1 cellular context compared by ENCODE assay signal in the genomic region with DNA sequence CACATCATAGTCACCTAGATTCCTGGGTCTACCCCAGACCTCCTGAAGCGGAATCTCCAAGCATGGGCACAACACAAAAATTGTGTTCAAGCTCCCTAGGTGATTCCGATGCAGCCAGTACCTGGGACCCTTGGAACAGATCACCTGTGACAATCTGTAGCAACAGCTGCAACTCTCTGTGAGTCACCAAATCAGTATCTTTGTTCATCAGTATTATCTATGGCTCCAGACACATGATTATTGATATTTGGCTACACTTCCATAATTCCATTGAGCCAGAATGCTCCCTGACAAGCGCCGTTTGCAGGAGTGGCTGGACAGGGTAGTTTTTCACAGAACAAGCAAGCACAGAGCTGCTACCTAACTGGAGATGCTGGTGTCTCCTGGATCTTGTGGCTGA.
TF ChIP-seq lines count a peak whose summit lies in the region.

No MANE protein-coding gene starts in this region.

TF ChIP-seq in K562, 482 proteins besides CTCF, POLR2A, EP300 and RAD21 (continued from another document):
- TF ChIP-seq, protein P1, sequence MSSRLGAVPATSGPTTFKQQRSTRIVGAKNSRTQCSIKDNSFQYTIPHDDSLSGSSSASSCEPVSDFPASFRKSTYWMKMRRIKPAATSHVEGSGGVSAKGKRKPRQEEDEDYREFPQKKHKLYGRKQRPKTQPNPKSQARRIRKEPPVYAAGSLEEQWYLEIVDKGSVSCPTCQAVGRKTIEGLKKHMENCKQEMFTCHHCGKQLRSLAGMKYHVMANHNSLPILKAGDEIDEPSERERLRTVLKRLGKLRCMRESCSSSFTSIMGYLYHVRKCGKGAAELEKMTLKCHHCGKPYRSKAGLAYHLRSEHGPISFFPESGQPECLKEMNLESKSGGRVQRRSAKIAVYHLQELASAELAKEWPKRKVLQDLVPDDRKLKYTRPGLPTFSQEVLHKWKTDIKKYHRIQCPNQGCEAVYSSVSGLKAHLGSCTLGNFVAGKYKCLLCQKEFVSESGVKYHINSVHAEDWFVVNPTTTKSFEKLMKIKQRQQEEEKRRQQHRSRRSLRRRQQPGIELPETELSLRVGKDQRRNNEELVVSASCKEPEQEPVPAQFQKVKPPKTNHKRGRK (tag; IDR thresholded peaks at IDR 0.05), result no peak
- peak; percentile 48; the same call in 1 of the 2 replicates for TF ChIP-seq TAL1 (IDR thresholded peaks at IDR 0.05)
- TF ChIP-seq FOSL1 (tag; conservative IDR thresholded peaks at IDR 0.05), result peak; percentile 68
- TF ChIP-seq NONO (IDR thresholded peaks at IDR 0.05; ENCODE audit: low read depth in 2 of 2, low read length in 1 of 2), result no peak
- TF ChIP-seq ZZZ3 (IDR thresholded peaks at IDR 0.05), result no peak
- TF ChIP-seq TCF3 (CRISPR knock-in tag; IDR thresholded peaks at IDR 0.05), result 0 out of 2 replicates have a peak, but pooled peaks have one; percentile 7
- no peak for TF ChIP-seq OTX1 (CRISPR knock-in tag; IDR thresholded peaks at IDR 0.05)
- no peak for TF ChIP-seq PTRF (tag; IDR thresholded peaks at IDR 0.05)
- TF ChIP-seq CBFA2T3 (IDR thresholded peaks at IDR 0.05), result peak; percentile 63
- no peak for TF ChIP-seq HDAC2 (IDR thresholded peaks at IDR 0.05)
- TF ChIP-seq, protein P2, sequence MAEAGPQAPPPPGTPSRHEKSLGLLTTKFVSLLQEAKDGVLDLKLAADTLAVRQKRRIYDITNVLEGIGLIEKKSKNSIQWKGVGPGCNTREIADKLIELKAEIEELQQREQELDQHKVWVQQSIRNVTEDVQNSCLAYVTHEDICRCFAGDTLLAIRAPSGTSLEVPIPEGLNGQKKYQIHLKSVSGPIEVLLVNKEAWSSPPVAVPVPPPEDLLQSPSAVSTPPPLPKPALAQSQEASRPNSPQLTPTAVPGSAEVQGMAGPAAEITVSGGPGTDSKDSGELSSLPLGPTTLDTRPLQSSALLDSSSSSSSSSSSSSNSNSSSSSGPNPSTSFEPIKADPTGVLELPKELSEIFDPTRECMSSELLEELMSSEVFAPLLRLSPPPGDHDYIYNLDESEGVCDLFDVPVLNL (CRISPR knock-in tag; IDR thresholded peaks at IDR 0.05; ENCODE audit: low read depth), result no peak
- TF ChIP-seq TEAD4 (IDR thresholded peaks at IDR 0.05; ENCODE audit: low read length), result 0 out of 2 replicates have a peak, but pooled peaks have one; percentile 25
- no peak for TF ChIP-seq TEAD4 (CRISPR knock-in tag; IDR thresholded peaks at IDR 0.05; ENCODE audit: borderline replicate concordance)
- TF ChIP-seq, protein P3, sequence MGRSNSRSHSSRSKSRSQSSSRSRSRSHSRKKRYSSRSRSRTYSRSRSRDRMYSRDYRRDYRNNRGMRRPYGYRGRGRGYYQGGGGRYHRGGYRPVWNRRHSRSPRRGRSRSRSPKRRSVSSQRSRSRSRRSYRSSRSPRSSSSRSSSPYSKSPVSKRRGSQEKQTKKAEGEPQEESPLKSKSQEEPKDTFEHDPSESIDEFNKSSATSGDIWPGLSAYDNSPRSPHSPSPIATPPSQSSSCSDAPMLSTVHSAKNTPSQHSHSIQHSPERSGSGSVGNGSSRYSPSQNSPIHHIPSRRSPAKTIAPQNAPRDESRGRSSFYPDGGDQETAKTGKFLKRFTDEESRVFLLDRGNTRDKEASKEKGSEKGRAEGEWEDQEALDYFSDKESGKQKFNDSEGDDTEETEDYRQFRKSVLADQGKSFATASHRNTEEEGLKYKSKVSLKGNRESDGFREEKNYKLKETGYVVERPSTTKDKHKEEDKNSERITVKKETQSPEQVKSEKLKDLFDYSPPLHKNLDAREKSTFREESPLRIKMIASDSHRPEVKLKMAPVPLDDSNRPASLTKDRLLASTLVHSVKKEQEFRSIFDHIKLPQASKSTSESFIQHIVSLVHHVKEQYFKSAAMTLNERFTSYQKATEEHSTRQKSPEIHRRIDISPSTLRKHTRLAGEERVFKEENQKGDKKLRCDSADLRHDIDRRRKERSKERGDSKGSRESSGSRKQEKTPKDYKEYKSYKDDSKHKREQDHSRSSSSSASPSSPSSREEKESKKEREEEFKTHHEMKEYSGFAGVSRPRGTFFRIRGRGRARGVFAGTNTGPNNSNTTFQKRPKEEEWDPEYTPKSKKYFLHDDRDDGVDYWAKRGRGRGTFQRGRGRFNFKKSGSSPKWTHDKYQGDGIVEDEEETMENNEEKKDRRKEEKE (IDR thresholded peaks at IDR 0.05; ENCODE audit: borderline replicate concordance in 1 of 2, control insufficient read depth in 1 of 2, low read depth in 2 of 2, low read length in 1 of 2), result no peak
- TF ChIP-seq CBFA2T2 (conservative IDR thresholded peaks at IDR 0.05), result peak; percentile 43; the same call in 1 of the 2 replicates
- TF ChIP-seq BRD9 (IDR thresholded peaks at IDR 0.05; ENCODE audit: low read depth, partially characterized antibody), result no peak
- no peak for TF ChIP-seq ZSCAN29 (IDR thresholded peaks at IDR 0.05)
- no peak for TF ChIP-seq CREBBP (IDR thresholded peaks at IDR 0.05; ENCODE audit: low read depth, low read length)
- TF ChIP-seq, protein P4, sequence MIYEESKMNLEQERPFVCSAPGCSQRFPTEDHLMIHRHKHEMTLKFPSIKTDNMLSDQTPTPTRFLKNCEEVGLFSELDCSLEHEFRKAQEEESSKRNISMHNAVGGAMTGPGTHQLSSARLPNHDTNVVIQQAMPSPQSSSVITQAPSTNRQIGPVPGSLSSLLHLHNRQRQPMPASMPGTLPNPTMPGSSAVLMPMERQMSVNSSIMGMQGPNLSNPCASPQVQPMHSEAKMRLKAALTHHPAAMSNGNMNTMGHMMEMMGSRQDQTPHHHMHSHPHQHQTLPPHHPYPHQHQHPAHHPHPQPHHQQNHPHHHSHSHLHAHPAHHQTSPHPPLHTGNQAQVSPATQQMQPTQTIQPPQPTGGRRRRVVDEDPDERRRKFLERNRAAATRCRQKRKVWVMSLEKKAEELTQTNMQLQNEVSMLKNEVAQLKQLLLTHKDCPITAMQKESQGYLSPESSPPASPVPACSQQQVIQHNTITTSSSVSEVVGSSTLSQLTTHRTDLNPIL (CRISPR knock-in tag; IDR thresholded peaks at IDR 0.05), result no peak
- TF ChIP-seq JUND (IDR thresholded peaks at IDR 0.05; ENCODE audit: borderline replicate concordance, low read depth, low read length), result peak; percentile 48; the same call in 1 of the 2 replicates
- no peak; the same call in 2 of the 3 replicates for TF ChIP-seq JUND (tag; IDR thresholded peaks at IDR 0.05; ENCODE audit: borderline replicate concordance, low read depth, low read length)
- TF ChIP-seq, protein P5, sequence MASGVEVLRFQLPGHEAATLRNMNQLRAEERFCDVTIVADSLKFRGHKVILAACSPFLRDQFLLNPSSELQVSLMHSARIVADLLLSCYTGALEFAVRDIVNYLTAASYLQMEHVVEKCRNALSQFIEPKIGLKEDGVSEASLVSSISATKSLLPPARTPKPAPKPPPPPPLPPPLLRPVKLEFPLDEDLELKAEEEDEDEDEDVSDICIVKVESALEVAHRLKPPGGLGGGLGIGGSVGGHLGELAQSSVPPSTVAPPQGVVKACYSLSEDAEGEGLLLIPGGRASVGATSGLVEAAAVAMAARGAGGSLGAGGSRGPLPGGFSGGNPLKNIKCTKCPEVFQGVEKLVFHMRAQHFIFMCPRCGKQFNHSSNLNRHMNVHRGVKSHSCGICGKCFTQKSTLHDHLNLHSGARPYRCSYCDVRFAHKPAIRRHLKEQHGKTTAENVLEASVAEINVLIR (CRISPR knock-in tag; IDR thresholded peaks at IDR 0.05), result no peak
